15 cellular contexts compared by ENCODE assay signal in genomic region chr13:41013834-41014233, GRCh38.
DNase-seq lines count a peak whose midpoint lies in the region; ATAC-seq, FAIRE-seq and TF ChIP-seq lines count a peak whose summit lies in the region.
"Had no signal": no experiment of that assay in that cellular context is flagged by ENCODE, and none has a peak within 500 bp of the region (broad histone marks: within the 10 kb centered on the region; RNA-seq: fewer than 3 reads in every experiment).

No MANE protein-coding gene starts in this region.

- H3K36me3 Mint-ChIP-seq in T-helper 1 cell treated with Interleukin-12 subunit alpha and Interleukin-12 subunit beta and Interleukin-4 antibody, amounts not matched to agents 30 μg/mL and 1 μg/mL, for 36 hours (ENCODE audit: low read depth): peaks cover 33% of the 10 kb centered on the region
- peaks cover 45% of the 10 kb centered on the region for H3K36me3 Mint-ChIP-seq in effector memory CD8-positive, alpha-beta T cell (ENCODE audit: insufficient read depth)

- H3K9ac ChIP-seq in DND-41 (ENCODE audit: low read depth, low read length): no peak overlapping the region

- peak overlapping the region; percentile 59 for H3K4me2 ChIP-seq in DND-41 (ENCODE audit: insufficient read depth, low read length)

- no peak for TF ChIP-seq CTCF in DND-41 (IDR thresholded peaks at IDR 0.05; ENCODE audit: borderline replicate concordance, extremely low read depth, low read length, poor library complexity, severe bottlenecking)

- no peaks in the 10 kb centered on the region for H3K9me3 Mint-ChIP-seq in T-helper 1 cell treated with Interleukin-12 subunit alpha and Interleukin-12 subunit beta and Interleukin-4 antibody, amounts not matched to agents 30 μg/mL and 1 μg/mL, for 36 hours
- H3K9me3 Mint-ChIP-seq in effector memory CD8-positive, alpha-beta T cell: no peaks in the 10 kb centered on the region

- FAIRE-seq in A204.1 (lab: Jason Lieb, UNC): peak; percentile 90

- peaks cover 76% of the 10 kb centered on the region for H3K4me1 ChIP-seq in DND-41 (ENCODE audit: insufficient read depth, low read length)

- H3K27ac ChIP-seq in DND-41 (ENCODE audit: low read length): no peak overlapping the region; the same call in 1 of the 2 replicates
- H3K27ac ChIP-seq: upper lobe of left lung had no signal

- ATAC-seq in DND-41 (ENCODE audit: insufficient read depth, low read depth): no peak
- no peak for ATAC-seq in effector memory CD8-positive, alpha-beta T cell (replicated peaks)
- no peak for ATAC-seq in HG02840 (IDR thresholded peaks at IDR 0.05; ENCODE audit: low FRiP score, unreplicated experiment)
- no peak for ATAC-seq in GM21528 (IDR thresholded peaks at IDR 0.05; ENCODE audit: low FRiP score, unreplicated experiment)
- ATAC-seq: sciatic nerve had no signal

- peaks cover 18% of the 10 kb centered on the region for H3K36me3 ChIP-seq in DND-41 (ENCODE audit: insufficient read depth, low read length)
- H3K36me3 ChIP-seq: upper lobe of left lung had no signal

- no peaks in the 10 kb centered on the region for H4K20me1 ChIP-seq in DND-41 (ENCODE audit: insufficient read depth, low read length)

- peaks cover 98% of the 10 kb centered on the region for H3K79me2 ChIP-seq in DND-41 (ENCODE audit: insufficient read depth, low read length)

- H3K27me3 Mint-ChIP-seq in T-helper 1 cell treated with Interleukin-12 subunit alpha and Interleukin-12 subunit beta and Interleukin-4 antibody, amounts not matched to agents 30 μg/mL and 1 μg/mL, for 36 hours (ENCODE audit: low read depth): no peaks in the 10 kb centered on the region
- H3K27me3 Mint-ChIP-seq in effector memory CD8-positive, alpha-beta T cell: no peaks in the 10 kb centered on the region

- no peak overlapping the region for H3K4me3 ChIP-seq in DND-41 (ENCODE audit: low read depth in 1 of 2, low read length in 2 of 2)
- H3K4me3 ChIP-seq: upper lobe of left lung had no signal

- peaks cover 52% of the 10 kb centered on the region for H3K4me1 Mint-ChIP-seq in T-helper 1 cell treated with Interleukin-12 subunit alpha and Interleukin-12 subunit beta and Interleukin-4 antibody, amounts not matched to agents 30 μg/mL and 1 μg/mL, for 36 hours (ENCODE audit: low read depth)
- peaks cover 27 to 62% of the 10 kb centered on the region in 2 donors for H3K4me1 Mint-ChIP-seq in effector memory CD8-positive, alpha-beta T cell (ENCODE audit: low read depth in 2 of 2)

- DNase-seq in DND-41 (no peak), DMS79 (lab: John Stamatoyannopoulos, UW) (no peak), amygdala (lab: John Stamatoyannopoulos, UW) (no peak)
- no peak for DNase-seq in effector memory CD8-positive, alpha-beta T cell
- DNase-seq: aorta; H7; mesendoderm; NCI-H1105 treated with DMSO at 0.1 percent for 48 hours; stimulated activated CD4-positive, alpha-beta T cell treated with anti-CD3 and anti-CD28 coated beads, Interleukin-4, amount 100 ng/mL, for 24 hours; upper lobe of left lung had no signal

- H3K27ac Mint-ChIP-seq in T-helper 1 cell treated with Interleukin-12 subunit alpha and Interleukin-12 subunit beta and Interleukin-4 antibody, amounts not matched to agents 30 μg/mL and 1 μg/mL, for 36 hours: peak overlapping the region; percentile 72
- H3K27ac Mint-ChIP-seq in effector memory CD8-positive, alpha-beta T cell: peak overlapping the region; percentile 94 to 99

- H3K27me3 ChIP-seq in DND-41 (ENCODE audit: insufficient read depth, low read length, poor library complexity): no peaks in the 10 kb centered on the region
- H3K27me3 ChIP-seq: upper lobe of left lung had no signal

- peak overlapping the region; percentile 63 for H3K4me3 Mint-ChIP-seq in T-helper 1 cell treated with Interleukin-12 subunit alpha and Interleukin-12 subunit beta and Interleukin-4 antibody, amounts not matched to agents 30 μg/mL and 1 μg/mL, for 36 hours
- peak overlapping the region; percentile 89 to 99 for H3K4me3 Mint-ChIP-seq in effector memory CD8-positive, alpha-beta T cell

- H2AFZ ChIP-seq in DND-41 (ENCODE audit: low read depth, low read length): no peak overlapping the region

- H3K9me3 ChIP-seq in DND-41 (ENCODE audit: insufficient read depth, low read length, severe bottlenecking): no peaks in the 10 kb centered on the region
- H3K9me3 ChIP-seq: upper lobe of left lung had no signal
